Comparison of ENCODE assay signal across 8 cellular contexts in the genomic region with DNA sequence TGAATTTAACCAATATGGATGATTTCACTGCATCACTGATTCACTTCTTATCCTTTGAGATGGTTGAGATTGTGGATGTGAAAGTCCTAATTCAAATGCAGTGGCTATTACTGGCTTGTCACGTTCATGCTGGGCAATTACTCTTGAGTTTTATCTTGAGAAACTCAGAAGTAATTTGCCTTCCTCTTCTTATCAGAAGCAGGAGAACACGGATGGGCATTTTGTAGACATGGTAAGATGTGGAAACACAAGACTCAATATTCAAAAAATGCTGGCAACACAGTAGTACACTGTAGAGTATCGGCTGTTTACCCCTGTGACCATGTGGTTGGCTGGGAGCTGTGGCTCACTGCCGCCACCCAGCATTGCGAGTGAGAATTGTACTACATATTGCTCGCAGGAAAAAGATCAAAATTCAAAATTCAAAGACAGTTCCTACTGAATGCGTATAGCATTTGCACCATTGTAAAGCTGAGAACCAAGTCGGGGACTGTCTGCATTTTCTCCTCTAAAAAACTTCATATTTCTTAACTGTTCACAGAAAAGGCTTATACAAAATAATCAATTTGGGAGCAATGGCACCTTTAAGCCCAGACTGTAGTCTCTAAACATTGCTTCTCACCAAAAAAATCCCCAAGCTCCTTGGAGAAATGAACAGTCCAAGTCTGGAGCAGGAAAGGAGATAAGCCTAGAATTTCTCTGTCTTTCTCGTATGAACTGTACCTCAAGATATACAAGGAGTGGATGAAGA.
A peak's percentile ranks its signal among the peaks of the same experiment; 100 is the strongest.
DNase-seq lines count a peak whose midpoint lies in the region; ATAC-seq lines count a peak whose summit lies in the region.

No MANE protein-coding gene starts in this region.

- in situ Hi-C loops in Caki2 (cut with HindIII; ENCODE audit: low pct_unique_long_range_greater_than_20kb, low sequenced_read_pairs): no loop called here

- ATAC-seq in GM19328 (IDR thresholded peaks at IDR 0.05; ENCODE audit: unreplicated experiment) (peak; percentile 94), HG03439 (IDR thresholded peaks at IDR 0.05; ENCODE audit: unreplicated experiment) (peak; percentile 87)

- DNase-seq in Caki2 (ENCODE audit: low read depth): peak; percentile 6
- DNase-seq in T follicular helper cell (ENCODE audit: low read depth): peak; percentile 50
- peak; percentile 24 for DNase-seq in astrocyte of the hippocampus (ENCODE audit: low read depth, low spot score)
- DNase-seq in kidney tubule cell (ENCODE audit: low spot score): peak; percentile 43
- DNase-seq in stimulated activated CD8-positive, alpha-beta memory T cell treated with anti-CD3 and anti-CD28 coated beads, Interleukin-15, amount 100 ng/mL, for 48 hours (ENCODE audit: low read depth in 2 of 2): peak; percentile 7 to 15
- no peak for DNase-seq in NCI-H2107 (lab: John Stamatoyannopoulos, UW)
